Comparison of ENCODE assay signal across 9 cellular contexts in genomic region chr5:52725781-52726180, GRCh38.
DNase-seq lines count a peak whose midpoint lies in the region; ATAC-seq and TF ChIP-seq lines count a peak whose summit lies in the region.
"Had no signal": no experiment of that assay in that cellular context is flagged by ENCODE, and none has a peak within 500 bp of the region (broad histone marks: within the 10 kb centered on the region; RNA-seq: fewer than 3 reads in every experiment).

No MANE protein-coding gene starts in this region.

- POLR2A ChIA-PET in activated CD4-positive, alpha-beta T cell treated with anti-CD3 and anti-CD28 coated beads for 36 hours (lab: Charles Lee), result no interaction called here

- CTCF ChIA-PET in activated CD4-positive, alpha-beta T cell treated with anti-CD3 and anti-CD28 coated beads for 36 hours (lab: Charles Lee), result no interaction called here

- peak overlapping the region in 2 of 4 donors; percentile 14 to 59 for H3K27ac ChIP-seq in body of pancreas
- no peak overlapping the region for H3K27ac ChIP-seq in psoas muscle

- no peak overlapping the region for H3K4me3 Mint-ChIP-seq in activated CD4-positive, alpha-beta T cell treated with anti-CD3 and anti-CD28 coated beads for 36 hours
- H3K4me3 Mint-ChIP-seq: activated B cell treated with CpG ODN at 0.5 μM for 24 hours had no signal

- H3K4me1 ChIP-seq in body of pancreas (peaks cover 29% of the 10 kb centered on the region), psoas muscle (no peaks in the 10 kb centered on the region)

- peaks cover 40% of the 10 kb centered on the region for H3K4me1 Mint-ChIP-seq in activated CD4-positive, alpha-beta T cell treated with anti-CD3 and anti-CD28 coated beads for 36 hours
- H3K4me1 Mint-ChIP-seq: activated B cell treated with CpG ODN at 0.5 μM for 24 hours had no signal

- intact Hi-C loops in activated CD4-positive, alpha-beta T cell treated with anti-CD3 and anti-CD28 coated beads for 36 hours (cut with DNase I, micrococcal nuclease), result loop anchor here (1.0 to 5.0 kb wide), 2 partner anchors 18 to 47 kb away; no protein-coding TSS in a partner anchor
- intact Hi-C loops in body of pancreas (cut with DNase I), result no loop called here
- intact Hi-C loops in psoas muscle (cut with DNase I), result no loop called here

- no peak for ATAC-seq in activated CD4-positive, alpha-beta T cell treated with anti-CD3 and anti-CD28 coated beads for 36 hours
- ATAC-seq in HG03442 (IDR thresholded peaks at IDR 0.05; ENCODE audit: unreplicated experiment), result peak; percentile 9
- ATAC-seq in body of pancreas, result peak; percentile 25
- ATAC-seq in psoas muscle, result no peak

- no peak for TF ChIP-seq POLR2A in body of pancreas (IDR thresholded peaks at IDR 0.05)

- 17 to 19% methylated on average over 3 of the region's 3 CpGs for WGBS in body of pancreas, 2 donors
- WGBS in psoas muscle, 3 donors, result 17 to 31% (median 21%) methylated on average over 3 of the region's 3 CpGs

- no peaks in the 10 kb centered on the region for H3K9me3 ChIP-seq in body of pancreas
- no peaks in the 10 kb centered on the region for H3K9me3 ChIP-seq in psoas muscle

- H3K36me3 ChIP-seq in body of pancreas (replicated peaks in 1 of 2; ENCODE audit: insufficient read depth in 1 of 2, low read depth in 2 of 2), result no peaks in the 10 kb centered on the region
- H3K36me3 ChIP-seq in psoas muscle (ENCODE audit: insufficient read depth in 1 of 2, low read depth in 1 of 2), result no peaks in the 10 kb centered on the region

- H3K27me3 Mint-ChIP-seq in activated CD4-positive, alpha-beta T cell treated with anti-CD3 and anti-CD28 coated beads for 36 hours, result no peaks in the 10 kb centered on the region
- H3K27me3 Mint-ChIP-seq: activated B cell treated with CpG ODN at 0.5 μM for 24 hours had no signal

- no peaks in the 10 kb centered on the region for H3K27me3 ChIP-seq in body of pancreas
- H3K27me3 ChIP-seq in psoas muscle (ENCODE audit: insufficient read depth in 3 of 3, low read length in 2 of 3), result no peaks in the 10 kb centered on the region

- peaks cover 9% of the 10 kb centered on the region for H3K9me3 Mint-ChIP-seq in activated CD4-positive, alpha-beta T cell treated with anti-CD3 and anti-CD28 coated beads for 36 hours (ENCODE audit: low read depth)
- H3K9me3 Mint-ChIP-seq: activated B cell treated with CpG ODN at 0.5 μM for 24 hours had no signal

- H3K4me3 ChIP-seq in body of pancreas (no peak overlapping the region), psoas muscle (no peak overlapping the region)

- DNase-seq in activated CD4-positive, alpha-beta T cell treated with anti-CD3 and anti-CD28 coated beads for 36 hours, result no peak
- DNase-seq in activated CD4-positive, alpha-beta T cell treated with anti-CD3 and anti-CD28 coated beads, Interleukin-2, amount 50 U/mL, for 48 hours, result no peak
- DNase-seq in body of pancreas, result peak; percentile 11 to 52 (median 20)
- peak; percentile 17 to 52 for DNase-seq in psoas muscle
- DNase-seq in NCI-H2196 treated with DMSO at 0.1 percent for 48 hours (lab: John Stamatoyannopoulos, UW; ENCODE audit: unreplicated experiment), result no peak
- DNase-seq in stimulated activated CD4-positive, alpha-beta T cell treated with anti-CD3 and anti-CD28 coated beads, Interleukin-4, amount 100 ng/mL, for 1 hour, result no peak
- no peak for DNase-seq in HK-2 (ENCODE audit: unreplicated experiment)
- DNase-seq: activated B cell treated with CpG ODN at 0.5 μM for 24 hours had no signal

- peaks cover 3% of the 10 kb centered on the region for H3K36me3 Mint-ChIP-seq in activated CD4-positive, alpha-beta T cell treated with anti-CD3 and anti-CD28 coated beads for 36 hours (ENCODE audit: low read depth)

- peak overlapping the region; percentile 48 for H3K27ac Mint-ChIP-seq in activated CD4-positive, alpha-beta T cell treated with anti-CD3 and anti-CD28 coated beads for 36 hours
- H3K27ac Mint-ChIP-seq: activated B cell treated with CpG ODN at 0.5 μM for 24 hours had no signal

- TF ChIP-seq CTCF in body of pancreas (IDR thresholded peaks at IDR 0.05) (no peak), psoas muscle (IDR thresholded peaks at IDR 0.05) (no peak)

Comparison
In these comparisons a context has a peak if more than half of its experiments do, and no peak if none do; other contexts are left out.
1. ATAC-seq: peak in HG03442 (single experiment) and body of pancreas (single experiment); none in activated CD4-positive, alpha-beta T cell treated with anti-CD3 and anti-CD28 coated beads for 36 hours (single experiment) and psoas muscle (0 of 4).
2. DNase-seq: peak in body of pancreas (4 of 4) and psoas muscle (2 of 2); none in activated CD4-positive, alpha-beta T cell treated with anti-CD3 and anti-CD28 coated beads for 36 hours (single experiment), activated CD4-positive, alpha-beta T cell treated with anti-CD3 and anti-CD28 coated beads, Interleukin-2, amount 50 U/mL, for 48 hours (0 of 2), NCI-H2196 treated with DMSO at 0.1 percent for 48 hours (single experiment), stimulated activated CD4-positive, alpha-beta T cell treated with anti-CD3 and anti-CD28 coated beads, Interleukin-4, amount 100 ng/mL, for 1 hour (single experiment) and HK-2 (single experiment).
3. intact Hi-C loops: an anchor here in activated CD4-positive, alpha-beta T cell treated with anti-CD3 and anti-CD28 coated beads for 36 hours (1.0 to 5.0 kb wide); none called in body of pancreas and psoas muscle.